8 cellular contexts compared by ENCODE assay signal in the genomic region with DNA sequence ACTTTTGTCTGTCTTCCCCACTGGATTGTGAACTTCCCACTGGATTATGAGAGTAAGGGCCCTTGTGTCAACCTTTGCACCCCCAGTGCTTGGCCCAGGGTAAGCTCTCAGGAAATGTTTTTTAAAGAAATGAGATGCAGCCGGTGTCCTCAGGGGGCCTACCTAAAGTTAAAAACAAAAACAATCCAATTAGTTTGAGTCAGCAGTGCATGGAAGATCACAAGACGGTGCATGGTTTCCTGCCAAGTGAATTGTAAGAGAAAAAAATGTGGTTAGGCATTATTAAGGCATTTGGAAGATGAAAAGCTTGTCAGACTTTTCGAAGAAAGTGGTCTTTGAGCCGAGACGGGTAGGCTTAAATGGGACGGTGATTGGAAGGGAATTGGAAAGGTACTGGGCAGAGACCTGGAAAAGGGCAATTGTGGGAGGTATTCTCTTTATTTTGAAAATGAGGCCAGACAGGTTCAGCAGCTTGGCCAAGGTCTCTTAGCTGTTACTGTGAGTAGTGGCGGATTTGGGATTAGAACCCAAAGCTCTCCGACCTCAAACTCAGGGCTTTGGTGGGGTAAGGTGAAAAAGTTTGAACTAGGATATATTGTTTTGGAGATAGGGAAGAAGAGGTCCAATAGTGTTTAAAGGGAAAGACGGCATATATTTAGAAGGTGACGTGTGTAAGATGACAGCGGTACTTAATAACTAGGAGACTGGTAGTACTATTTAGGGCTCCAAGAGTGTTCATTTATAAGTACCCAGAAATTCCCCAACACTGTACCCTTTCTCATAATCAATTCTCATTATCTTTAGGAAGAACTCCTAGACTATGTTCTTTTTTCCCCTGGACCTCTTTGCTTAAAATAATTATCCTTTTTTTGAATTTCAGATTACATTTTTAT. TPM values are rescaled to one million over a fixed set of nuclear protein-coding genes. Genes with fewer than 3 reads are reported as not detected.
DNase-seq lines count a peak whose midpoint lies in the region; ATAC-seq lines count a peak whose summit lies in the region.

No MANE protein-coding gene starts in this region.

- no peaks in the 10 kb centered on the region for H3K27me3 ChIP-seq in naive thymus-derived CD4-positive, alpha-beta T cell (ENCODE audit: control insufficient read depth in 2 of 2, insufficient read depth in 2 of 2, low read length in 2 of 2)

- peak overlapping the region; percentile 95 for H3K27ac Mint-ChIP-seq in activated CD4-positive, alpha-beta memory T cell treated with anti-CD3 and anti-CD28 coated beads for 36 hours
- peak overlapping the region; percentile 96 to 99 (median 97) for H3K27ac Mint-ChIP-seq in naive thymus-derived CD4-positive, alpha-beta T cell

- H3K27me3 Mint-ChIP-seq in activated CD4-positive, alpha-beta memory T cell treated with anti-CD3 and anti-CD28 coated beads for 36 hours, result no peaks in the 10 kb centered on the region
- H3K27me3 Mint-ChIP-seq in naive thymus-derived CD4-positive, alpha-beta T cell, result peaks cover 0 to 1% (median 0%) of the 10 kb centered on the region in 5 donors

- no peaks in the 10 kb centered on the region for H3K36me3 ChIP-seq in naive thymus-derived CD4-positive, alpha-beta T cell (ENCODE audit: control insufficient read depth in 2 of 3, insufficient read depth in 3 of 3, low read length in 3 of 3)

- peak overlapping the region; percentile 84 for H3K4me3 ChIP-seq in naive thymus-derived CD4-positive, alpha-beta T cell (ENCODE audit: low read length)

- peak overlapping the region; percentile 76 for H3K27ac ChIP-seq in naive thymus-derived CD4-positive, alpha-beta T cell (ENCODE audit: low read depth, low read length)

- peaks cover 10% of the 10 kb centered on the region for H3K36me3 Mint-ChIP-seq in activated CD4-positive, alpha-beta memory T cell treated with anti-CD3 and anti-CD28 coated beads for 36 hours
- peaks cover 0 to 16% (median 11%) of the 10 kb centered on the region in 5 donors for H3K36me3 Mint-ChIP-seq in naive thymus-derived CD4-positive, alpha-beta T cell

- CTCF ChIA-PET in activated CD4-positive, alpha-beta memory T cell treated with anti-CD3 and anti-CD28 coated beads for 36 hours (lab: Charles Lee), result no interaction called here
- CTCF ChIA-PET in naive thymus-derived CD4-positive, alpha-beta T cell (lab: Charles Lee), result no interaction called here

- intact Hi-C loops in activated CD4-positive, alpha-beta memory T cell treated with anti-CD3 and anti-CD28 coated beads for 36 hours (cut with micrococcal nuclease), result loop anchor here (1.0 to 5.0 kb wide), 5 partner anchors 14 to 1543 kb away; a partner anchor contains a TSS
- intact Hi-C loops in naive thymus-derived CD4-positive, alpha-beta T cell (cut with micrococcal nuclease), result loop anchor here (1.0 to 10.0 kb wide), 7 partner anchors 9 to 1098 kb away; a partner anchor contains a TSS

- H3K4me1 Mint-ChIP-seq in activated CD4-positive, alpha-beta memory T cell treated with anti-CD3 and anti-CD28 coated beads for 36 hours (ENCODE audit: low read depth), result peaks cover 42% of the 10 kb centered on the region
- peaks cover 40 to 60% (median 54%) of the 10 kb centered on the region in 7 donors for H3K4me1 Mint-ChIP-seq in naive thymus-derived CD4-positive, alpha-beta T cell

- no peaks in the 10 kb centered on the region for H3K9me3 ChIP-seq in naive thymus-derived CD4-positive, alpha-beta T cell (ENCODE audit: control insufficient read depth in 2 of 3, low read length in 3 of 3)

- DNase-seq in C1 segment of cervical spinal cord (lab: John Stamatoyannopoulos, UW) (peak in 8 of 14 donors; percentile 16 to 39 (median 25)), HS-27A (ENCODE audit: low read depth) (peak; percentile 50), fibroblast of gingiva (ENCODE audit: low read depth) (peak; percentile 89), SIG-M5 treated with dmso at 0.1 percent for 504 hours (lab: John Stamatoyannopoulos, UW; ENCODE audit: unreplicated experiment) (no peak), NCI-H146 (lab: John Stamatoyannopoulos, UW) (no peak)
- peak; percentile 45 for DNase-seq in activated CD4-positive, alpha-beta memory T cell treated with anti-CD3 and anti-CD28 coated beads for 36 hours
- DNase-seq in naive thymus-derived CD4-positive, alpha-beta T cell, result peak in 7 of 9 donors; percentile 14 to 49 (median 34)

- H3K4me1 ChIP-seq in naive thymus-derived CD4-positive, alpha-beta T cell (ENCODE audit: control insufficient read depth in 2 of 2, insufficient read depth in 2 of 2, low read length in 2 of 2), result peaks cover 15 to 18% of the 10 kb centered on the region in 2 donors

- H3K4me3 Mint-ChIP-seq in activated CD4-positive, alpha-beta memory T cell treated with anti-CD3 and anti-CD28 coated beads for 36 hours, result peak overlapping the region; percentile 96
- peak overlapping the region; percentile 84 to 100 (median 98) for H3K4me3 Mint-ChIP-seq in naive thymus-derived CD4-positive, alpha-beta T cell

- no peaks in the 10 kb centered on the region for H3K9me3 Mint-ChIP-seq in activated CD4-positive, alpha-beta memory T cell treated with anti-CD3 and anti-CD28 coated beads for 36 hours
- peaks cover 0 to 5% (median 0%) of the 10 kb centered on the region in 11 donors for H3K9me3 Mint-ChIP-seq in naive thymus-derived CD4-positive, alpha-beta T cell

- POLR2A ChIA-PET in activated CD4-positive, alpha-beta memory T cell treated with anti-CD3 and anti-CD28 coated beads for 36 hours (lab: Charles Lee), result interaction anchor here (0.6 to 1.6 kb wide), 2 partner anchors 14 kb away, joined by 3 to 4 read pairs; no protein-coding TSS in a partner anchor
- POLR2A ChIA-PET in naive thymus-derived CD4-positive, alpha-beta T cell (lab: Charles Lee), result interaction anchor here (1.0 kb wide), 1 partner anchor 15 kb away, joined by 4 read pairs; no protein-coding TSS in a partner anchor

- ATAC-seq in GM19351 (IDR thresholded peaks at IDR 0.05; ENCODE audit: unreplicated experiment), result peak; percentile 29
- peak; percentile 10 for ATAC-seq in naive thymus-derived CD4-positive, alpha-beta T cell

RNA-seq across cellular contexts. Expression of a gene that starts 1.2 kb away (rescaled TPM):
- total RNA-seq in activated CD4-positive, alpha-beta memory T cell treated with anti-CD3 and anti-CD28 coated beads for 36 hours, result 10 to 100 TPM; 23.1 to 24.0 TPM
- total RNA-seq in naive thymus-derived CD4-positive, alpha-beta T cell, result 10 to 100 TPM; 12.2 to 24.1 (median 20.4) TPM
- polyA plus RNA-seq in naive thymus-derived CD4-positive, alpha-beta T cell, result 10 to 100 TPM; 21.9 to 33.0 TPM

Comparison
In these comparisons a context has a peak if more than half of its experiments do, and no peak if none do; other contexts are left out.
1. DNase-seq: peak in C1 segment of cervical spinal cord (8 of 14), HS-27A (single experiment), activated CD4-positive, alpha-beta memory T cell treated with anti-CD3 and anti-CD28 coated beads for 36 hours (single experiment), fibroblast of gingiva (single experiment) and naive thymus-derived CD4-positive, alpha-beta T cell (7 of 9); none in SIG-M5 treated with dmso at 0.1 percent for 504 hours (single experiment) and NCI-H146 (single experiment).